5 cellular contexts compared by ENCODE assay signal in the genomic region with DNA sequence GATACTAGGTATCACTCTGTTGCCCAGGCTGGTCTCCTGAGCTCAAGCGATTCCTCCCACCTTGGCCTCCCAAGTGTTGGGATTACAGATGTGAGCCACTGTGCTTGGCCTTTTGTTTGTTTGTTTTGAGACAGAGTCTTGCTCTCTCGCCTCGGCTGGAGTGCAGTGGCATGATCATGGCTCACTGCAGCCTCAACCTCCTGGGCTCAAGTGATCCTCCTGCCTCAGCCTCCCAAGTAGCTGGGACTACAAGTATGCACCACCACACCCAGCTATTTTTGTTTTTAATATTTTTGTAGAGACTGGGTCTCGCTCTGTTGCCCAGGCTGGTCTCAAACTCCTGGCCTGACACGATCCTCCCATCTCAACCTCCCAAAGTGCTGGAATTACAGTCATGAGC. TPM values are rescaled to one million over a fixed set of nuclear protein-coding genes. Genes with fewer than 3 reads are reported as not detected.
"Had no signal": no experiment of that assay in that cellular context is flagged by ENCODE, and none has a peak within 500 bp of the region (broad histone marks: within the 10 kb centered on the region; RNA-seq: fewer than 3 reads in every experiment).

No MANE protein-coding gene starts in this region.

RNA-seq across cellular contexts. Expression of a gene that starts 7.6 kb away (rescaled TPM):
- total RNA-seq: HT1080, IMR-90, K562 had no signal
- polyA plus RNA-seq: IgD-negative memory B cell, IMR-90 had no signal

RNA-seq across cellular contexts. Expression of a gene that starts 21.7 kb away (rescaled TPM):
- polyA plus RNA-seq: IgD-negative memory B cell had no signal

RNA-seq across cellular contexts. Expression of a gene that starts 46.4 kb away (rescaled TPM):
- total RNA-seq: HT-29 had no signal
